In the genomic region with DNA sequence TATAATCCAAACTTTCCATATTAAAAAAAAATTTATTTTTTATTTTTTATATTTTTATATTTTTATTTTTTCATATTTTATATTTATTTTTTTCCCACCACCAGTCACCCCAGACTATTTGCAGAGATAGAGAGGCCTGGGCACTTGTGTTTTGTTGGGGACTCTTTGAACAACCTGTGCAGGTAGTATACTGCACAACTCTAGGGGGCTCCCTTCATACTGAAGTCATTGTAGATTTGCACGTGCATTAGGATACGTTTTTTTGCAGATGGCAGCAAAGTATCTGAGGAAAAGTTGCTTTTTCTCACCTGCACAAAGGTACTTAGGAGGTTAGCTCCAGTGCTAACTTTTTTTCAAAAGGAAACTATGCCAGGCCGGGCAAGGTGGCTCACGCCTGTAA, we compare ENCODE assay signal across 1 cellular context.
TF ChIP-seq lines count a peak whose summit lies in the region.

No MANE protein-coding gene starts in this region.

TF ChIP-seq in SK-N-SH treated with all-trans-retinoic acid at 6 μM for 48 hours, 23 proteins besides CTCF, POLR2A, EP300 and RAD21 (continued from another document):
- TF ChIP-seq RARB (CRISPR knock-in tag; IDR thresholded peaks at IDR 0.05) (no peak), ESRRG (CRISPR knock-in tag; IDR thresholded peaks at IDR 0.05) (no peak), SNAI2 (CRISPR knock-in tag; IDR thresholded peaks at IDR 0.05) (no peak)
